Comparison of ENCODE assay signal across 8 cellular contexts in genomic region chr1:150877220-150877516, GRCh38.
DNase-seq lines count a peak whose midpoint lies in the region; ATAC-seq and TF ChIP-seq lines count a peak whose summit lies in the region.

No MANE protein-coding gene starts in this region.

- peaks cover 14% of the 10 kb centered on the region for H3K36me3 Mint-ChIP-seq in nephron (ENCODE audit: low read depth)

- peaks cover 28% of the 10 kb centered on the region for H3K4me1 Mint-ChIP-seq in nephron

- no peaks in the 10 kb centered on the region for H3K27me3 Mint-ChIP-seq in nephron (ENCODE audit: low read depth)

- TF ChIP-seq CTCF in nephron (IDR thresholded peaks at IDR 0.05; ENCODE audit: unreplicated experiment in 3 of 3), result no peak

- H3K27ac Mint-ChIP-seq in nephron, result peak overlapping the region; percentile 98 to 100 (median 99)

- peak overlapping the region; percentile 89 to 100 (median 92) for H3K4me3 Mint-ChIP-seq in nephron

- ATAC-seq in GM18909 (IDR thresholded peaks at IDR 0.05; ENCODE audit: poor library complexity, unreplicated experiment), result no peak

- peak; percentile 7 for DNase-seq in CD1c-positive myeloid dendritic cell (ENCODE audit: extremely low spot score)
- DNase-seq in Kasumi-1 (lab: John Stamatoyannopoulos, UW), result peak; percentile 19 to 34
- no peak for DNase-seq in caudate nucleus (lab: John Stamatoyannopoulos, UW)
- no peak for DNase-seq in midbrain (lab: John Stamatoyannopoulos, UW)
- no peak for DNase-seq in NCI-H446 (lab: John Stamatoyannopoulos, UW)
- DNase-seq in NOMO-1 (lab: John Stamatoyannopoulos, UW; ENCODE audit: unreplicated experiment in 2 of 2), result no peak

- H3K9me3 Mint-ChIP-seq in nephron, result no peaks in the 10 kb centered on the region

- H3K27ac ChIP-seq in caudate nucleus (ENCODE audit: low read depth, low read length), result peak overlapping the region; percentile 82

Comparison
In these comparisons a context has a peak if more than half of its experiments do, and no peak if none do; other contexts are left out.
1. DNase-seq: peak in CD1c-positive myeloid dendritic cell (single experiment) and Kasumi-1 (2 of 2); none in caudate nucleus (0 of 61), midbrain (single experiment), NCI-H446 (0 of 2) and NOMO-1 (0 of 2).